Comparison of ENCODE assay signal across 8 cellular contexts in genomic region chr6:158644227-158645063, GRCh38. TPM values are rescaled to one million over a fixed set of nuclear protein-coding genes. Genes with fewer than 3 reads are reported as not detected.
DNase-seq lines count a peak whose midpoint lies in the region; ATAC-seq and TF ChIP-seq lines count a peak whose summit lies in the region.

Gene DYNLT1, minus strand, starts transcription at chr6:158644743. Its CDS starts 35 bp downstream, at chr6:158644708.

- H3K14ac ChIP-seq in IMR-90 (replicated peaks; ENCODE audit: low read depth, low read length), result peak within 1 kb of the TSS; percentile 97

- peak within 1 kb of the TSS; percentile 98 for H2BK15ac ChIP-seq in IMR-90 (ENCODE audit: low read depth, low read length)

- H3K9me3 Mint-ChIP-seq in activated T-cell treated with anti-CD3 and anti-CD28 coated beads, Interleukin-2, amount 50 U/mL, for 72 hours, result no peaks in the 10 kb centered on the region

- peaks cover 8% of the 10 kb centered on the region for H3K36me3 ChIP-seq in IMR-90 (ENCODE audit: control insufficient read depth, insufficient read depth, low read length)
- peaks cover 0 to 13% (median 2%) of the 10 kb centered on the region in 4 donors for H3K36me3 ChIP-seq in esophagus muscularis mucosa
- peaks cover 10 to 14% of the 10 kb centered on the region in 2 donors for H3K36me3 ChIP-seq in muscle layer of duodenum (ENCODE audit: control insufficient read depth in 1 of 2, insufficient read depth in 2 of 2, low read length in 2 of 2)

- peaks cover 83% of the 10 kb centered on the region for H3K4me1 Mint-ChIP-seq in activated T-cell treated with anti-CD3 and anti-CD28 coated beads, Interleukin-2, amount 50 U/mL, for 72 hours (ENCODE audit: low read depth)

- H3K4me3 ChIP-seq in IMR-90 (ENCODE audit: insufficient read depth, low read depth, low read length), result peak within 1 kb of the TSS; percentile 95
- H3K4me3 ChIP-seq in esophagus muscularis mucosa, result peak within 1 kb of the TSS; percentile 75 to 95 (median 88)
- peak within 1 kb of the TSS; percentile 75 to 76 for H3K4me3 ChIP-seq in muscle layer of duodenum (ENCODE audit: low read depth in 1 of 2, low read length in 2 of 2)

- peak within 1 kb of the TSS; percentile 99 for H3K23ac ChIP-seq in IMR-90 (ENCODE audit: low read depth, low read length)

- H3K9me1 ChIP-seq in IMR-90 (ENCODE audit: insufficient read depth, low read length), result peaks cover 20% of the 10 kb centered on the region

- H3K18ac ChIP-seq in IMR-90 (ENCODE audit: low read depth, low read length), result peak within 1 kb of the TSS; percentile 86

- peaks cover 16 to 24% of the 10 kb centered on the region in 2 donors for H3K36me3 Mint-ChIP-seq in activated T-cell treated with anti-CD3 and anti-CD28 coated beads, Interleukin-2, amount 50 U/mL, for 72 hours (ENCODE audit: insufficient read depth in 2 of 2)

- H4K5ac ChIP-seq in IMR-90 (ENCODE audit: low read depth, low read length), result peak within 1 kb of the TSS; percentile 69

- H3K4me1 ChIP-seq in IMR-90 (ENCODE audit: control insufficient read depth, insufficient read depth, low read length) (peaks cover 25% of the 10 kb centered on the region), esophagus muscularis mucosa (peaks cover 42 to 72% (median 55%) of the 10 kb centered on the region in 4 donors), muscle layer of duodenum (ENCODE audit: control insufficient read depth in 1 of 2, insufficient read depth in 2 of 2, low read length in 2 of 2) (peaks cover 16 to 27% of the 10 kb centered on the region in 2 donors)

- peak within 1 kb of the TSS; percentile 89 for H3K56ac ChIP-seq in IMR-90 (ENCODE audit: extremely low read depth, insufficient read depth, low read length)

- H3K79me1 ChIP-seq in IMR-90 (ENCODE audit: low read depth in 1 of 2, low read length in 2 of 2), result peaks cover 11 to 49% of the 10 kb centered on the region in 2 experiments

- TF ChIP-seq CTCF in IMR-90 (conservative IDR thresholded peaks at IDR 0.05; ENCODE audit: low read depth, low read length), result no peak
- peak in 1 of 3 experiments; percentile 3 for TF ChIP-seq CTCF in esophagus muscularis mucosa (IDR thresholded peaks at IDR 0.05)

- peak within 1 kb of the TSS; percentile 95 for H3K4me2 ChIP-seq in IMR-90 (ENCODE audit: low read depth, low read length)

- peak within 1 kb of the TSS; percentile 99 for H2AK9ac ChIP-seq in IMR-90 (replicated peaks; ENCODE audit: low read depth, low read length, poor library complexity)

- peak within 1 kb of the TSS; percentile 92 for H2AK5ac ChIP-seq in IMR-90 (ENCODE audit: low read depth, low read length)

- peak; percentile 94 for TF ChIP-seq POLR2A in IMR-90 (IDR thresholded peaks at IDR 0.05; ENCODE audit: low read depth, low read length)
- TF ChIP-seq POLR2A in esophagus muscularis mucosa (IDR thresholded peaks at IDR 0.05; ENCODE audit: low read depth), result peak; percentile 98

- H2BK120ac ChIP-seq in IMR-90 (ENCODE audit: low read depth, low read length), result peak within 1 kb of the TSS; percentile 88

- POLR2A ChIA-PET in IMR-90 (lab: Charles Lee; ENCODE audit: unreplicated experiment), result interaction anchor here (0.6 to 1.0 kb wide), 3 partner anchors 11 to 276 kb away, joined by 3 to 6 read pairs (median 4); no protein-coding TSS in a partner anchor

- BruUV-seq in IMR-90 (replicated peaks; lab: Mats Ljungman, UMichigan), result no TSS peak

- dilution Hi-C loops in IMR-90 (cut with HindIII; ENCODE audit: low sequenced_read_pairs, unreplicated experiment), result no loop called here

- peak within 1 kb of the TSS; percentile 94 for H3K4ac ChIP-seq in IMR-90 (ENCODE audit: low read depth, low read length)

- TF ChIP-seq RAD21 in IMR-90 (IDR thresholded peaks at IDR 0.05; ENCODE audit: low read length), result no peak

- no peaks in the 10 kb centered on the region for H3K27me3 ChIP-seq in IMR-90 (ENCODE audit: control insufficient read depth, insufficient read depth, low read length)
- H3K27me3 ChIP-seq in esophagus muscularis mucosa, result no peaks in the 10 kb centered on the region
- no peaks in the 10 kb centered on the region for H3K27me3 ChIP-seq in muscle layer of duodenum (ENCODE audit: low read depth, low read length)

- no peaks in the 10 kb centered on the region for H3K27me3 Mint-ChIP-seq in activated T-cell treated with anti-CD3 and anti-CD28 coated beads, Interleukin-2, amount 50 U/mL, for 72 hours (ENCODE audit: low read depth)

- CTCF ChIA-PET in IMR-90 (lab: Yijun Ruan, JAX), result interaction anchor here (0.8 to 1.1 kb wide), 4 partner anchors 9 to 53 kb away, joined by 3 to 6 read pairs (median 3); no protein-coding TSS in a partner anchor

- intact Hi-C loops in IMR-90 (cut with micrococcal nuclease) (loop anchor here (2.0 kb wide), 1 partner anchor 46 kb away; no protein-coding TSS in a partner anchor), esophagus muscularis mucosa (cut with DNase I) (no loop called here)

- DNase-seq in DMS153 (lab: John Stamatoyannopoulos, UW) (peak; percentile 89), IMR-90 (peak; percentile 84), esophagus muscularis mucosa (ENCODE audit: extremely low spot score) (peak; percentile 98)
- peak; percentile 92 to 98 for DNase-seq in activated T-cell treated with anti-CD3 and anti-CD28 coated beads, Interleukin-2, amount 50 U/mL, for 72 hours
- DNase-seq in stimulated activated CD8-positive, alpha-beta memory T cell treated with anti-CD3 and anti-CD28 coated beads, Interleukin-7, amount 100 ng/mL, for 4 hours (ENCODE audit: low read depth in 2 of 2), result peak; percentile 70 to 81

- H2BK20ac ChIP-seq in IMR-90 (ENCODE audit: low read depth, low read length), result peak within 1 kb of the TSS; percentile 81

- H4K91ac ChIP-seq in IMR-90 (ENCODE audit: insufficient read depth, low read depth, low read length), result peak within 1 kb of the TSS; percentile 81

- peak within 1 kb of the TSS; percentile 96 for H2AFZ ChIP-seq in IMR-90 (replicated peaks; ENCODE audit: low read length, poor library complexity)

- H3K27ac ChIP-seq in IMR-90 (ENCODE audit: insufficient read depth, low read length) (peak within 1 kb of the TSS; percentile 98), esophagus muscularis mucosa (replicated peaks in 1 of 4) (peak within 1 kb of the TSS; percentile 94 to 99 (median 97)), muscle layer of duodenum (ENCODE audit: low read length) (peak within 1 kb of the TSS; percentile 92)

- no peaks in the 10 kb centered on the region for H3K9me3 ChIP-seq in IMR-90 (ENCODE audit: control insufficient read depth, insufficient read depth, low read length)
- H3K9me3 ChIP-seq in esophagus muscularis mucosa, result no peaks in the 10 kb centered on the region
- no peaks in the 10 kb centered on the region for H3K9me3 ChIP-seq in muscle layer of duodenum (ENCODE audit: control insufficient read depth in 1 of 2, low read length in 2 of 2)

- 2% methylated on average over 13 of the region's 82 CpGs; no CpG with 5 or more reads in 1 of the 2 experiments for WGBS in IMR-90 (ENCODE audit: extremely low coverage in 2 of 2, insufficient read length in 1 of 2), 2 experiments
- WGBS in esophagus muscularis mucosa, result 0% methylated on average over 12 of the region's 82 CpGs

- peak within 1 kb of the TSS; percentile 99 for H3K27ac Mint-ChIP-seq in activated T-cell treated with anti-CD3 and anti-CD28 coated beads, Interleukin-2, amount 50 U/mL, for 72 hours

- peak within 1 kb of the TSS; percentile 95 for H3K9ac ChIP-seq in IMR-90 (ENCODE audit: low read depth, low read length)

- H4K8ac ChIP-seq in IMR-90 (ENCODE audit: low read depth in 2 of 2, low read length in 2 of 2), result peak within 1 kb of the TSS; percentile 80 to 88

- in situ Hi-C loops in IMR-90 (cut with MboI; ENCODE audit: low sequenced_read_pairs), result loop anchor here (25.0 kb wide), 1 partner anchor 1068 kb away; no protein-coding TSS in a partner anchor

- peak; percentile 77 for TF ChIP-seq EP300 in esophagus muscularis mucosa (IDR thresholded peaks at IDR 0.05)

- peak within 1 kb of the TSS; percentile 95 for H3K4me3 Mint-ChIP-seq in activated T-cell treated with anti-CD3 and anti-CD28 coated beads, Interleukin-2, amount 50 U/mL, for 72 hours

- ATAC-seq in GM21526 (IDR thresholded peaks at IDR 0.05; ENCODE audit: low FRiP score, unreplicated experiment) (peak; percentile 52), IMR-90 (ENCODE audit: low read depth) (peak; percentile 83)
- peak; percentile 50 to 52 for ATAC-seq in activated T-cell treated with anti-CD3 and anti-CD28 coated beads, Interleukin-2, amount 50 U/mL, for 72 hours (replicated peaks in 1 of 2)

- H4K20me1 ChIP-seq in IMR-90 (ENCODE audit: insufficient read depth, low read length), result peaks cover 24% of the 10 kb centered on the region

- peak within 1 kb of the TSS; percentile 96 for H2BK5ac ChIP-seq in IMR-90 (ENCODE audit: low read depth, low read length, poor library complexity, severe bottlenecking)

TF ChIP-seq in IMR-90, 13 proteins besides CTCF, POLR2A, EP300 and RAD21:
- TF ChIP-seq CHD1 (IDR thresholded peaks at IDR 0.05; ENCODE audit: low read depth, low read length) (peak; percentile 93), FOS (IDR thresholded peaks at IDR 0.05; ENCODE audit: low read depth, low read length) (0 out of 2 replicates have a peak, but pooled peaks have one; percentile 2), CEBPB (IDR thresholded peaks at IDR 0.05; ENCODE audit: low read depth, low read length) (no peak), MXI1 (IDR thresholded peaks at IDR 0.05; ENCODE audit: borderline replicate concordance, low read depth, low read length) (peak; percentile 77; the same call in 1 of the 2 replicates), MAZ (IDR thresholded peaks at IDR 0.05; ENCODE audit: borderline replicate concordance, low read depth, low read length) (peak; percentile 94; the same call in 1 of the 2 replicates)

TF ChIP-seq in PFSK-1, 5 proteins besides CTCF, POLR2A, EP300 and RAD21 (continues in another document):
- peak; percentile 93 for TF ChIP-seq TAF1 (IDR thresholded peaks at IDR 0.05; ENCODE audit: borderline replicate concordance, insufficient read depth, low read length)
- TF ChIP-seq POLR2AphosphoS5 (IDR thresholded peaks at IDR 0.05; ENCODE audit: low read depth, low read length), result peak; percentile 96

RNA-seq across cellular contexts. Expression of gene DYNLT1, which starts in this region (rescaled TPM):
- total RNA-seq in IMR-90 (2012; rRNA removed), result 187 and 235 TPM in 2 replicates
- 338 and 349 TPM in 2 replicates for polyA plus RNA-seq in IMR-90 (2012; rRNA removed)
- polyA plus RNA-seq in IMR-90 (2012; cell fraction: cytosol; rRNA removed), result 134 and 310 TPM in 2 replicates
- 32.9 and 226 TPM in 2 replicates for polyA plus RNA-seq in IMR-90 (2012; cell fraction: nucleus; rRNA removed; ENCODE audit: low replicate concordance)
- polyA plus RNA-seq in PFSK-1 (2012; ENCODE audit: insufficient read length, low read depth), result 93.2 TPM
- total RNA-seq in activated T-cell treated with anti-CD3 and anti-CD28 coated beads, Interleukin-2, amount 50 U/mL, for 72 hours, result 100 to 1,000 TPM; 111 to 127 TPM
- total RNA-seq in esophagus muscularis mucosa, result 100 to 1,000 TPM in 3 of 4 donors, 10 to 100 TPM in 1; 90.7 to 147 (median 102) TPM

Comparison
In these comparisons a context has a peak if more than half of its experiments do, and no peak if none do; other contexts are left out.
1. Peak in every context shown above with its lines: DNase-seq, ATAC-seq, H3K4me3 ChIP-seq and H3K27ac ChIP-seq.